In the genomic region with DNA sequence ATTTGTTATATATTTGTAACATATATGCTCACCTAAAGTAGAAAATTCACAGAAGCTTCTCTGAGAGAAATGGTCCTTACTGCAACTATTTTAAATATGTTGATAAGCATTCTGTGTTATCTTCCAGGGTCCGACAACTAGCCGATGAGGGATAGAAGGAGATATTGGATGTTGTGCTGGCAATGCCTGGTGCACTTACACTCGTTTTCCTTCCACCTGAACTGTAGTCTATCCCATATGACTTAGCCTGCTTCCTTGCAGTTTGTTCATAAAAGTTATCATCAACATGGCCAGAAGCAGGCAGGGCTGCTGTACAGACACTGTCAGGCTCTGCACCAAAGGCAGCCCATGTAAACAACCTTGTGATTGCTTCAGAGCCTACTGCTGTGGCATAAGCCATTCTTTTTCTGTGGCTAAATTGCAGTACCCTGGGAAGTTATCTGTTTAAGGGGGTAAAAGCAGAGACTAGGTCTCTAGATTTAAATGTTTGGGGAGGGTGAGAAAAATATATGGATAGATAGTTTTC, we compare ENCODE assay signal across 13 cellular contexts. TPM values are rescaled to one million over a fixed set of nuclear protein-coding genes. Genes with fewer than 3 reads are reported as not detected.
DNase-seq lines count a peak whose midpoint lies in the region; TF ChIP-seq lines count a peak whose summit lies in the region.
"Had no signal": no experiment of that assay in that cellular context is flagged by ENCODE, and none has a peak within 500 bp of the region (broad histone marks: within the 10 kb centered on the region; RNA-seq: fewer than 3 reads in every experiment).

No MANE protein-coding gene starts in this region.

- peak overlapping the region in 3 of 5 donors; percentile 31 to 40 (median 40) for H3K27ac ChIP-seq in adrenal gland
- H3K27ac ChIP-seq: VCaP had no signal

- 40 to 64% (median 50%) methylated on average over 3 of the region's 3 CpGs for WGBS in adrenal gland, 4 donors

- H3K9me3 ChIP-seq in adrenal gland (replicated peaks in 1 of 3): no peaks in the 10 kb centered on the region

- H3K4me3 ChIP-seq in adrenal gland: peak overlapping the region in 2 of 4 donors; percentile 11 to 49
- H3K4me3 ChIP-seq: GM12878 had no signal

- H3K27me3 ChIP-seq in adrenal gland: no peaks in the 10 kb centered on the region

- TF ChIP-seq CTCF in adrenal gland (IDR thresholded peaks at IDR 0.05): no peak

- H3K4me1 ChIP-seq in adrenal gland (replicated peaks in 1 of 2): peaks cover 3 to 15% of the 10 kb centered on the region in 2 donors

- no peaks in the 10 kb centered on the region for H3K36me3 ChIP-seq in adrenal gland (replicated peaks in 1 of 2)

- TF ChIP-seq POLR2A in adrenal gland (IDR thresholded peaks at IDR 0.05): no peak

- intact Hi-C loops in adrenal gland (cut with DNase I): no loop called here

- DNase-seq in DMS53 (lab: John Stamatoyannopoulos, UW) (peak; percentile 36), DMS53 treated with DMSO at 0.1 percent for 48 hours (lab: John Stamatoyannopoulos, UW; ENCODE audit: unreplicated experiment) (no peak), adrenal gland (peak in 5 of 7 donors; percentile 26 to 56 (median 38)), hippocampal formation (lab: John Stamatoyannopoulos, UW) (peak; percentile 13 to 56), putamen (ENCODE audit: low spot score) (peak; percentile 55), glomerular visceral epithelial cell (ENCODE audit: extremely low spot score) (no peak), NCI-H2196 (lab: John Stamatoyannopoulos, UW; ENCODE audit: unreplicated experiment) (no peak), SKM-1 (lab: John Stamatoyannopoulos, UW; ENCODE audit: unreplicated experiment) (no peak)
- DNase-seq: 8988T; activated T-cell treated with anti-CD3 and anti-CD28 coated beads, Interleukin-2, amount 50 U/mL, for 1 hour; kidney had no signal

RNA-seq across cellular contexts. Expression of a gene that starts 1.6 kb away (rescaled TPM):
- 10 to 100 TPM; 11.6 to 63.5 (median 43.3) TPM for total RNA-seq in adrenal gland
- polyA plus RNA-seq in adrenal gland: 10 to 100 TPM; 25.8 to 43.7 (median 36.0) TPM

Comparison
In these comparisons a context has a peak if more than half of its experiments do, and no peak if none do; other contexts are left out.
1. DNase-seq: peak in DMS53 (single experiment), adrenal gland (5 of 7), hippocampal formation (2 of 2) and putamen (single experiment); none in DMS53 treated with DMSO at 0.1 percent for 48 hours (single experiment), glomerular visceral epithelial cell (single experiment), NCI-H2196 (single experiment) and SKM-1 (single experiment).